Comparison of ENCODE assay signal across 8 cellular contexts in the genomic region with DNA sequence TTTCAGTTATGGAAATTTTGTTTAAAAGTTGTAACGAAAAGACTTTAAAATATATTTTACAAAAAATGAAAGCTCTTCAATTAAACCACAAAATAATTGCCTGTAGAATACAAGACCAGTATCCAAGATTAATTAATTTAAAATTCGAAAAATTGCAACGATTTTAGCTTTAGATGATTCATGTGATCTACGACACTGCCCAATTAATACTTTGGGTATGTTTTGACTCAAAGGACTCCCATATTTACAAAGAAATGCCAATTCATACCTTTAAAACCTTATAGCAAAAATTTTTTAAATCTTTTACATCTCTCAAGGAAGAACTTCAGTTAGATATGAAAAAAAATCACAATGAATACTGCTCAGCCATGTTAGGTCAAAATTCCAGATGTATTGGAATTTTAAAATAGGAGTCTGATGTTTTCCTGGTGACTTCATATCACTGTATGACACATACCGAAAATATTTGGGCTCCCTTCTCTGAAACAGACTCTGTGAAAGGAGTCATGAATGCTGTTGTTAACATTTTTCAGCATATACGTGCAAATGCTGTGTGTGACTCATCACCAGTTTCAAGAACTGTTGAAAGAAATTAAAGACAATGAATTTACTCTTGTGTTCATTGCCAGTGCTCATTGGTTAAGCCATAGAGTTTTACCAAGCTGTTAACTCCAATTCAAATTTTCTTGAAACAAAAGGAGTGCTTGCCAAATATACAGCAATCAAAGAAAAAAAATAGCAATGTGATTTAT. TPM values are rescaled to one million over a fixed set of nuclear protein-coding genes. Genes with fewer than 3 reads are reported as not detected.
DNase-seq lines count a peak whose midpoint lies in the region; ATAC-seq and TF ChIP-seq lines count a peak whose summit lies in the region.

No MANE protein-coding gene starts in this region.

- POLR2A ChIA-PET in GM10248 (lab: Yijun Ruan, JAX), result no interaction called here

- peak in 1 of 2 donors; percentile 19 for TF ChIP-seq EP300 in tibial nerve (IDR thresholded peaks at IDR 0.05)

- intact Hi-C loops in thyroid gland (cut with DNase I), result no loop called here

- H3K9me3 Mint-ChIP-seq in glutamatergic neuron (ENCODE audit: unreplicated experiment), result no peaks in the 10 kb centered on the region

- H3K4me3 Mint-ChIP-seq in glutamatergic neuron (ENCODE audit: unreplicated experiment), result no peak overlapping the region

- H3K27me3 Mint-ChIP-seq in glutamatergic neuron (ENCODE audit: unreplicated experiment), result peaks cover 1% of the 10 kb centered on the region

- H3K4me1 ChIP-seq in SJSA1 (replicated peaks) (peaks cover 42% of the 10 kb centered on the region), tibial nerve (peaks cover 0 to 6% (median 0%) of the 10 kb centered on the region in 4 donors), thyroid gland (no peaks in the 10 kb centered on the region)

- DNase-seq in GM10248 (ENCODE audit: extremely low spot score) (peak; percentile 24), SJSA1 (ENCODE audit: low read depth in 1 of 2, low spot score in 2 of 2) (peak; percentile 61 to 89), foreskin melanocyte (peak; percentile 96), tibial nerve (ENCODE audit: low spot score in 2 of 2) (no peak), thyroid gland (no peak), glutamatergic neuron (no peak)

- H3K36me3 ChIP-seq in SJSA1, result no peaks in the 10 kb centered on the region
- no peaks in the 10 kb centered on the region for H3K36me3 ChIP-seq in tibial nerve
- no peaks in the 10 kb centered on the region for H3K36me3 ChIP-seq in thyroid gland

- H3K27me3 ChIP-seq in SJSA1 (replicated peaks) (no peaks in the 10 kb centered on the region), tibial nerve (no peaks in the 10 kb centered on the region), thyroid gland (no peaks in the 10 kb centered on the region)

- no peaks in the 10 kb centered on the region for H3K9me3 ChIP-seq in SJSA1 (replicated peaks)
- H3K9me3 ChIP-seq in tibial nerve, result no peaks in the 10 kb centered on the region
- no peaks in the 10 kb centered on the region for H3K9me3 ChIP-seq in thyroid gland

- H3K27ac Mint-ChIP-seq in glutamatergic neuron (ENCODE audit: unreplicated experiment), result no peak overlapping the region

- TF ChIP-seq POLR2A in tibial nerve (IDR thresholded peaks at IDR 0.05) (no peak), thyroid gland (IDR thresholded peaks at IDR 0.05) (no peak)

- no peaks in the 10 kb centered on the region for H3K4me1 Mint-ChIP-seq in glutamatergic neuron (ENCODE audit: low read depth, unreplicated experiment)

- no peaks in the 10 kb centered on the region for H3K36me3 Mint-ChIP-seq in glutamatergic neuron (ENCODE audit: unreplicated experiment)

- ATAC-seq in HG02870 (IDR thresholded peaks at IDR 0.05; ENCODE audit: unreplicated experiment) (peak; percentile 90), HG03571 (IDR thresholded peaks at IDR 0.05; ENCODE audit: unreplicated experiment) (no peak)

- peak overlapping the region; percentile 100 for H3K27ac ChIP-seq in SJSA1
- peak overlapping the region; percentile 11 to 73 (median 56) for H3K27ac ChIP-seq in tibial nerve
- H3K27ac ChIP-seq in thyroid gland, result no peak overlapping the region

- CTCF ChIA-PET in GM10248 (lab: Yijun Ruan, JAX), result interaction anchor here (1.3 kb wide), 1 partner anchor 15 kb away, joined by 3 read pairs; no protein-coding TSS in a partner anchor

- TF ChIP-seq CTCF in GM10248 (IDR thresholded peaks at IDR 0.05; ENCODE audit: control extremely low read depth, extremely low read depth, low read depth, missing control alignments), result no peak
- TF ChIP-seq CTCF in tibial nerve (IDR thresholded peaks at IDR 0.05), result no peak
- TF ChIP-seq CTCF in thyroid gland (IDR thresholded peaks at IDR 0.05), result no peak
- TF ChIP-seq CTCF in glutamatergic neuron (IDR thresholded peaks at IDR 0.05; ENCODE audit: partially characterized antibody, unreplicated experiment), result no peak

- 24 to 40% methylated on average over 6 of the region's 6 CpGs for WGBS in tibial nerve, 2 donors
- 69 to 75% methylated on average over 6 of the region's 6 CpGs for WGBS in thyroid gland, 2 donors

- no peak overlapping the region for H3K4me3 ChIP-seq in SJSA1
- H3K4me3 ChIP-seq in tibial nerve, result peak overlapping the region in 1 of 4 donors; percentile 31
- no peak overlapping the region for H3K4me3 ChIP-seq in thyroid gland (replicated peaks in 1 of 3)

RNA-seq across cellular contexts. Expression of gene SMS, which starts 13.8 kb away (rescaled TPM):
- 429 and 437 TPM in 2 replicates for total RNA-seq in SJSA1 (2014; rRNA removed; shearing (Covaris generic))
- 10 to 100 TPM; 19.9 to 36.7 (median 24.7) TPM for total RNA-seq in tibial nerve
- 100 to 1,000 TPM in 1 of 4 donors, 10 to 100 TPM in 3; 89.6 to 128 (median 91.4) TPM for total RNA-seq in thyroid gland
- 96.5 TPM for total RNA-seq in glutamatergic neuron (ENCODE audit: unreplicated experiment)

Comparison
In these comparisons a context has a peak if more than half of its experiments do, and no peak if none do; other contexts are left out.
1. DNase-seq: peak in GM10248 (single experiment), SJSA1 (2 of 2) and foreskin melanocyte (single experiment); none in tibial nerve (0 of 2), thyroid gland (0 of 2) and glutamatergic neuron (single experiment).
2. H3K27ac ChIP-seq: peak in SJSA1 (single experiment) and tibial nerve (4 of 4); none in thyroid gland (0 of 3).